Comparison of ENCODE assay signal across 1 cellular context in genomic region chr6:25635886-25636317, GRCh38.
TF ChIP-seq lines count a peak whose summit lies in the region.

No MANE protein-coding gene starts in this region.

TF ChIP-seq in HepG2, 621 proteins besides CTCF, POLR2A, EP300 and RAD21 (continued from another document and continues in another):
- TF ChIP-seq ZNF512B (CRISPR knock-in tag; IDR thresholded peaks at IDR 0.05; ENCODE audit: borderline replicate concordance) (no peak), ZKSCAN1 (IDR thresholded peaks at IDR 0.05; ENCODE audit: low read length) (no peak), SMC3 (IDR thresholded peaks at IDR 0.05; ENCODE audit: low read length) (0 out of 2 replicates have a peak, but pooled peaks have one; percentile 8), MIER2 (CRISPR knock-in tag; IDR thresholded peaks at IDR 0.05) (peak; percentile 93), RFXAP (CRISPR knock-in tag; IDR thresholded peaks at IDR 0.05; ENCODE audit: borderline replicate concordance) (peak; percentile 67; the same call in 1 of the 2 replicates), NRL (CRISPR knock-in tag; IDR thresholded peaks at IDR 0.05; ENCODE audit: borderline replicate concordance) (no peak), KDM1A (CRISPR knock-in tag; IDR thresholded peaks at IDR 0.05) (peak; percentile 51), SRF (IDR thresholded peaks at IDR 0.05; ENCODE audit: low read depth, low read length) (no peak), ZSCAN29 (CRISPR knock-in tag; conservative IDR thresholded peaks at IDR 0.05) (peak; percentile 77; the same call in 1 of the 2 replicates), GFI1 (CRISPR knock-in tag; IDR thresholded peaks at IDR 0.05; ENCODE audit: borderline replicate concordance) (peak; percentile 82), ZNF570 (CRISPR knock-in tag; IDR thresholded peaks at IDR 0.05; ENCODE audit: borderline replicate concordance) (no peak), ZNF121 (CRISPR knock-in tag; IDR thresholded peaks at IDR 0.05) (peak; percentile 99), NONO (IDR thresholded peaks at IDR 0.05) (no peak), NONO (CRISPR knock-in tag; conservative IDR thresholded peaks at IDR 0.05) (no peak), KAT8 (CRISPR knock-in tag; IDR thresholded peaks at IDR 0.05) (peak; percentile 77), ZNF75D (CRISPR knock-in tag; IDR thresholded peaks at IDR 0.05; ENCODE audit: borderline replicate concordance) (no peak), FIP1L1 (IDR thresholded peaks at IDR 0.05; ENCODE audit: borderline replicate concordance, insufficient read depth, low read depth, low read length) (no peak), MATR3 (CRISPR knock-in tag; IDR thresholded peaks at IDR 0.05) (no peak), MXD4 (CRISPR knock-in tag; IDR thresholded peaks at IDR 0.05) (no peak), ZNF597 (CRISPR knock-in tag; IDR thresholded peaks at IDR 0.05) (no peak), ZNF781 (CRISPR knock-in tag; IDR thresholded peaks at IDR 0.05; ENCODE audit: borderline replicate concordance, not compliant biosample characterization) (no peak), ZNF207 (IDR thresholded peaks at IDR 0.05; ENCODE audit: borderline replicate concordance) (no peak), PHF5A (CRISPR knock-in tag; IDR thresholded peaks at IDR 0.05; ENCODE audit: low read depth, unreplicated experiment) (no peak), ZNF670 (CRISPR knock-in tag; IDR thresholded peaks at IDR 0.05; ENCODE audit: borderline replicate concordance) (no peak), ZZZ3 (CRISPR knock-in tag; IDR thresholded peaks at IDR 0.05; ENCODE audit: borderline replicate concordance) (no peak), CBX2 (IDR thresholded peaks at IDR 0.05; ENCODE audit: low read depth, low read length) (no peak), CBX2 (CRISPR knock-in tag; IDR thresholded peaks at IDR 0.05; ENCODE audit: low read depth) (no peak), ZNF205 (CRISPR knock-in tag; IDR thresholded peaks at IDR 0.05) (no peak; the same call in 1 of the 2 replicates), MTF2 (CRISPR knock-in tag; IDR thresholded peaks at IDR 0.05; ENCODE audit: borderline replicate concordance) (no peak)
- TF ChIP-seq, protein P1, sequence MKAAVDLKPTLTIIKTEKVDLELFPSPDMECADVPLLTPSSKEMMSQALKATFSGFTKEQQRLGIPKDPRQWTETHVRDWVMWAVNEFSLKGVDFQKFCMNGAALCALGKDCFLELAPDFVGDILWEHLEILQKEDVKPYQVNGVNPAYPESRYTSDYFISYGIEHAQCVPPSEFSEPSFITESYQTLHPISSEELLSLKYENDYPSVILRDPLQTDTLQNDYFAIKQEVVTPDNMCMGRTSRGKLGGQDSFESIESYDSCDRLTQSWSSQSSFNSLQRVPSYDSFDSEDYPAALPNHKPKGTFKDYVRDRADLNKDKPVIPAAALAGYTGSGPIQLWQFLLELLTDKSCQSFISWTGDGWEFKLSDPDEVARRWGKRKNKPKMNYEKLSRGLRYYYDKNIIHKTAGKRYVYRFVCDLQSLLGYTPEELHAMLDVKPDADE (CRISPR knock-in tag; IDR thresholded peaks at IDR 0.05), result no peak
- TF ChIP-seq, protein P2, sequence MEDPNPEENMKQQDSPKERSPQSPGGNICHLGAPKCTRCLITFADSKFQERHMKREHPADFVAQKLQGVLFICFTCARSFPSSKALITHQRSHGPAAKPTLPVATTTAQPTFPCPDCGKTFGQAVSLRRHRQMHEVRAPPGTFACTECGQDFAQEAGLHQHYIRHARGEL (CRISPR knock-in tag; IDR thresholded peaks at IDR 0.05), result no peak
- TF ChIP-seq, protein P3, sequence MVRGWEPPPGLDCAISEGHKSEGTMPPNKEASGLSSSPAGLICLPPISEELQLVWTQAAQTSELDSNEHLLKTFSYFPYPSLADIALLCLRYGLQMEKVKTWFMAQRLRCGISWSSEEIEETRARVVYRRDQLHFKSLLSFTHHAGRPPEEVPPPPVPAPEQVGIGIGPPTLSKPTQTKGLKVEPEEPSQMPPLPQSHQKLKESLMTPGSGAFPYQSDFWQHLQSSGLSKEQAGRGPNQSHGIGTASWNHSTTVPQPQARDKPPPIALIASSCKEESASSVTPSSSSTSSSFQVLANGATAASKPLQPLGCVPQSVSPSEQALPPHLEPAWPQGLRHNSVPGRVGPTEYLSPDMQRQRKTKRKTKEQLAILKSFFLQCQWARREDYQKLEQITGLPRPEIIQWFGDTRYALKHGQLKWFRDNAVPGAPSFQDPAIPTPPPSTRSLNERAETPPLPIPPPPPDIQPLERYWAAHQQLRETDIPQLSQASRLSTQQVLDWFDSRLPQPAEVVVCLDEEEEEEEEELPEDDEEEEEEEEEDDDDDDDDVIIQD (CRISPR knock-in tag; IDR thresholded peaks at IDR 0.05; ENCODE audit: low read depth), result peak; percentile 94
- TF ChIP-seq, protein P4, sequence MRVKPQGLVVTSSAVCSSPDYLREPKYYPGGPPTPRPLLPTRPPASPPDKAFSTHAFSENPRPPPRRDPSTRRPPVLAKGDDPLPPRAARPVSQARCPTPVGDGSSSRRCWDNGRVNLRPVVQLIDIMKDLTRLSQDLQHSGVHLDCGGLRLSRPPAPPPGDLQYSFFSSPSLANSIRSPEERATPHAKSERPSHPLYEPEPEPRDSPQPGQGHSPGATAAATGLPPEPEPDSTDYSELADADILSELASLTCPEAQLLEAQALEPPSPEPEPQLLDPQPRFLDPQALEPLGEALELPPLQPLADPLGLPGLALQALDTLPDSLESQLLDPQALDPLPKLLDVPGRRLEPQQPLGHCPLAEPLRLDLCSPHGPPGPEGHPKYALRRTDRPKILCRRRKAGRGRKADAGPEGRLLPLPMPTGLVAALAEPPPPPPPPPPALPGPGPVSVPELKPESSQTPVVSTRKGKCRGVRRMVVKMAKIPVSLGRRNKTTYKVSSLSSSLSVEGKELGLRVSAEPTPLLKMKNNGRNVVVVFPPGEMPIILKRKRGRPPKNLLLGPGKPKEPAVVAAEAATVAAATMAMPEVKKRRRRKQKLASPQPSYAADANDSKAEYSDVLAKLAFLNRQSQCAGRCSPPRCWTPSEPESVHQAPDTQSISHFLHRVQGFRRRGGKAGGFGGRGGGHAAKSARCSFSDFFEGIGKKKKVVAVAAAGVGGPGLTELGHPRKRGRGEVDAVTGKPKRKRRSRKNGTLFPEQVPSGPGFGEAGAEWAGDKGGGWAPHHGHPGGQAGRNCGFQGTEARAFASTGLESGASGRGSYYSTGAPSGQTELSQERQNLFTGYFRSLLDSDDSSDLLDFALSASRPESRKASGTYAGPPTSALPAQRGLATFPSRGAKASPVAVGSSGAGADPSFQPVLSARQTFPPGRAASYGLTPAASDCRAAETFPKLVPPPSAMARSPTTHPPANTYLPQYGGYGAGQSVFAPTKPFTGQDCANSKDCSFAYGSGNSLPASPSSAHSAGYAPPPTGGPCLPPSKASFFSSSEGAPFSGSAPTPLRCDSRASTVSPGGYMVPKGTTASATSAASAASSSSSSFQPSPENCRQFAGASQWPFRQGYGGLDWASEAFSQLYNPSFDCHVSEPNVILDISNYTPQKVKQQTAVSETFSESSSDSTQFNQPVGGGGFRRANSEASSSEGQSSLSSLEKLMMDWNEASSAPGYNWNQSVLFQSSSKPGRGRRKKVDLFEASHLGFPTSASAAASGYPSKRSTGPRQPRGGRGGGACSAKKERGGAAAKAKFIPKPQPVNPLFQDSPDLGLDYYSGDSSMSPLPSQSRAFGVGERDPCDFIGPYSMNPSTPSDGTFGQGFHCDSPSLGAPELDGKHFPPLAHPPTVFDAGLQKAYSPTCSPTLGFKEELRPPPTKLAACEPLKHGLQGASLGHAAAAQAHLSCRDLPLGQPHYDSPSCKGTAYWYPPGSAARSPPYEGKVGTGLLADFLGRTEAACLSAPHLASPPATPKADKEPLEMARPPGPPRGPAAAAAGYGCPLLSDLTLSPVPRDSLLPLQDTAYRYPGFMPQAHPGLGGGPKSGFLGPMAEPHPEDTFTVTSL (CRISPR knock-in tag; IDR thresholded peaks at IDR 0.05; ENCODE audit: borderline replicate concordance), result peak; percentile 95
- TF ChIP-seq, protein P5, sequence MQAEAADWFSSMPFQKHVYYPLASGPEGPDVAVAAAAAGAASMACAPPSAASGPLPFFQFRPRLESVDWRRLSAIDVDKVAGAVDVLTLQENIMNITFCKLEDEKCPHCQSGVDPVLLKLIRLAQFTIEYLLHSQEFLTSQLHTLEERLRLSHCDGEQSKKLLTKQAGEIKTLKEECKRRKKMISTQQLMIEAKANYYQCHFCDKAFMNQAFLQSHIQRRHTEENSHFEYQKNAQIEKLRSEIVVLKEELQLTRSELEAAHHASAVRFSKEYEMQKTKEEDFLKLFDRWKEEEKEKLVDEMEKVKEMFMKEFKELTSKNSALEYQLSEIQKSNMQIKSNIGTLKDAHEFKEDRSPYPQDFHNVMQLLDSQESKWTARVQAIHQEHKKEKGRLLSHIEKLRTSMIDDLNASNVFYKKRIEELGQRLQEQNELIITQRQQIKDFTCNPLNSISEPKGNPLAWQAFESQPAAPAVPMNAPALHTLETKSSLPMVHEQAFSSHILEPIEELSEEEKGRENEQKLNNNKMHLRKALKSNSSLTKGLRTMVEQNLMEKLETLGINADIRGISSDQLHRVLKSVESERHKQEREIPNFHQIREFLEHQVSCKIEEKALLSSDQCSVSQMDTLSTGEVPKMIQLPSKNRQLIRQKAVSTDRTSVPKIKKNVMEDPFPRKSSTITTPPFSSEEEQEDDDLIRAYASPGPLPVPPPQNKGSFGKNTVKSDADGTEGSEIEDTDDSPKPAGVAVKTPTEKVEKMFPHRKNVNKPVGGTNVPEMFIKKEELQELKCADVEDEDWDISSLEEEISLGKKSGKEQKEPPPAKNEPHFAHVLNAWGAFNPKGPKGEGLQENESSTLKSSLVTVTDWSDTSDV (CRISPR knock-in tag; IDR thresholded peaks at IDR 0.05), result no peak
- TF ChIP-seq, protein P6, sequence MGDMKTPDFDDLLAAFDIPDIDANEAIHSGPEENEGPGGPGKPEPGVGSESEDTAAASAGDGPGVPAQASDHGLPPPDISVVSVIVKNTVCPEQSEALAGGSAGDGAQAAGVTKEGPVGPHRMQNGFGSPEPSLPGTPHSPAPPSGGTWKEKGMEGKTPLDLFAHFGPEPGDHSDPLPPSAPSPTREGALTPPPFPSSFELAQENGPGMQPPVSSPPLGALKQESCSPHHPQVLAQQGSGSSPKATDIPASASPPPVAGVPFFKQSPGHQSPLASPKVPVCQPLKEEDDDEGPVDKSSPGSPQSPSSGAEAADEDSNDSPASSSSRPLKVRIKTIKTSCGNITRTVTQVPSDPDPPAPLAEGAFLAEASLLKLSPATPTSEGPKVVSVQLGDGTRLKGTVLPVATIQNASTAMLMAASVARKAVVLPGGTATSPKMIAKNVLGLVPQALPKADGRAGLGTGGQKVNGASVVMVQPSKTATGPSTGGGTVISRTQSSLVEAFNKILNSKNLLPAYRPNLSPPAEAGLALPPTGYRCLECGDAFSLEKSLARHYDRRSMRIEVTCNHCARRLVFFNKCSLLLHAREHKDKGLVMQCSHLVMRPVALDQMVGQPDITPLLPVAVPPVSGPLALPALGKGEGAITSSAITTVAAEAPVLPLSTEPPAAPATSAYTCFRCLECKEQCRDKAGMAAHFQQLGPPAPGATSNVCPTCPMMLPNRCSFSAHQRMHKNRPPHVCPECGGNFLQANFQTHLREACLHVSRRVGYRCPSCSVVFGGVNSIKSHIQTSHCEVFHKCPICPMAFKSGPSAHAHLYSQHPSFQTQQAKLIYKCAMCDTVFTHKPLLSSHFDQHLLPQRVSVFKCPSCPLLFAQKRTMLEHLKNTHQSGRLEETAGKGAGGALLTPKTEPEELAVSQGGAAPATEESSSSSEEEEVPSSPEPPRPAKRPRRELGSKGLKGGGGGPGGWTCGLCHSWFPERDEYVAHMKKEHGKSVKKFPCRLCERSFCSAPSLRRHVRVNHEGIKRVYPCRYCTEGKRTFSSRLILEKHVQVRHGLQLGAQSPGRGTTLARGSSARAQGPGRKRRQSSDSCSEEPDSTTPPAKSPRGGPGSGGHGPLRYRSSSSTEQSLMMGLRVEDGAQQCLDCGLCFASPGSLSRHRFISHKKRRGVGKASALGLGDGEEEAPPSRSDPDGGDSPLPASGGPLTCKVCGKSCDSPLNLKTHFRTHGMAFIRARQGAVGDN (CRISPR knock-in tag; IDR thresholded peaks at IDR 0.05), result peak; percentile 15; the same call in 1 of the 2 replicates
- TF ChIP-seq, protein P7, sequence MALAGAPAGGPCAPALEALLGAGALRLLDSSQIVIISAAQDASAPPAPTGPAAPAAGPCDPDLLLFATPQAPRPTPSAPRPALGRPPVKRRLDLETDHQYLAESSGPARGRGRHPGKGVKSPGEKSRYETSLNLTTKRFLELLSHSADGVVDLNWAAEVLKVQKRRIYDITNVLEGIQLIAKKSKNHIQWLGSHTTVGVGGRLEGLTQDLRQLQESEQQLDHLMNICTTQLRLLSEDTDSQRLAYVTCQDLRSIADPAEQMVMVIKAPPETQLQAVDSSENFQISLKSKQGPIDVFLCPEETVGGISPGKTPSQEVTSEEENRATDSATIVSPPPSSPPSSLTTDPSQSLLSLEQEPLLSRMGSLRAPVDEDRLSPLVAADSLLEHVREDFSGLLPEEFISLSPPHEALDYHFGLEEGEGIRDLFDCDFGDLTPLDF (CRISPR knock-in tag; IDR thresholded peaks at IDR 0.05), result no peak
